In genomic region chr14:35374273-35374681, GRCh38 we compare ENCODE assay signal across 10 cellular contexts. TPM values are rescaled to one million over a fixed set of nuclear protein-coding genes. Genes with fewer than 3 reads are reported as not detected.
A peak's percentile ranks its signal among the peaks of the same experiment; 100 is the strongest.
DNase-seq lines count a peak whose midpoint lies in the region; TF ChIP-seq lines count a peak whose summit lies in the region.
"Had no signal": no experiment of that assay in that cellular context is flagged by ENCODE, and none has a peak within 500 bp of the region (broad histone marks: within the 10 kb centered on the region; RNA-seq: fewer than 3 reads in every experiment).

No MANE protein-coding gene starts in this region.

- peak in 1 of 2 donors; percentile 30 for TF ChIP-seq POLR2A in adrenal gland (IDR thresholded peaks at IDR 0.05)
- TF ChIP-seq POLR2A in tibial nerve (IDR thresholded peaks at IDR 0.05) = no peak

- peaks cover 8 to 12% of the 10 kb centered on the region in 2 donors for H3K4me1 ChIP-seq in adrenal gland (replicated peaks in 1 of 2)
- H3K4me1 ChIP-seq in tibial nerve = peaks cover 0 to 23% (median 5%) of the 10 kb centered on the region in 4 donors
- H3K4me1 ChIP-seq in HAP-1 = 0 out of 2 replicates have a peak, but pooled peaks cover 3% of the 10 kb centered on the region

- H3K27ac ChIP-seq in adrenal gland = peak overlapping the region in 4 of 5 donors; percentile 6 to 80 (median 64)
- peak overlapping the region in 2 of 4 donors; percentile 16 to 59 for H3K27ac ChIP-seq in tibial nerve

- no peak for TF ChIP-seq CTCF in adrenal gland (IDR thresholded peaks at IDR 0.05)
- no peak for TF ChIP-seq CTCF in tibial nerve (IDR thresholded peaks at IDR 0.05)

- intact Hi-C loops in adrenal gland (cut with DNase I) = no loop called here

- TF ChIP-seq EP300 in tibial nerve (IDR thresholded peaks at IDR 0.05) = peak; percentile 65 to 92

- DNase-seq in DMS53 (lab: John Stamatoyannopoulos, UW) (peak; percentile 46), DMS53 treated with DMSO at 0.1 percent for 48 hours (lab: John Stamatoyannopoulos, UW; ENCODE audit: unreplicated experiment) (no peak), adrenal gland (peak; percentile 54 to 92 (median 84)), islet precursor cell (peak; percentile 64), tibial nerve (ENCODE audit: low spot score in 2 of 2) (peak; percentile 46 to 78), HAP-1 (ENCODE audit: low spot score in 2 of 2) (no peak), cerebellar cortex (ENCODE audit: low spot score) (no peak), D341Med (ENCODE audit: low spot score) (no peak)
- DNase-seq: H7, NCI-H774 had no signal

- H3K27me3 ChIP-seq in adrenal gland (no peaks in the 10 kb centered on the region), tibial nerve (no peaks in the 10 kb centered on the region), HAP-1 (ENCODE audit: low read depth) (no peaks in the 10 kb centered on the region)

- H3K9me3 ChIP-seq in adrenal gland (replicated peaks in 1 of 3) (no peaks in the 10 kb centered on the region), tibial nerve (peaks cover 0 to 10% (median 0%) of the 10 kb centered on the region in 4 donors), HAP-1 (no peaks in the 10 kb centered on the region)

- H3K36me3 ChIP-seq in adrenal gland (replicated peaks in 1 of 2) = no peaks in the 10 kb centered on the region
- H3K36me3 ChIP-seq in tibial nerve = no peaks in the 10 kb centered on the region
- no peaks in the 10 kb centered on the region for H3K36me3 ChIP-seq in HAP-1 (replicated peaks)

- in situ Hi-C loops in HAP-1 (cut with MboI; ENCODE audit: low sequenced_read_pairs) = no loop called here

- 30 to 37% (median 34%) methylated on average over 7 of the region's 7 CpGs for WGBS in adrenal gland, 4 donors
- WGBS in tibial nerve, 2 donors = 53 to 83% methylated on average over 7 of the region's 7 CpGs

- H3K4me3 ChIP-seq in adrenal gland = no peak overlapping the region
- no peak overlapping the region for H3K4me3 ChIP-seq in tibial nerve
- H3K4me3 ChIP-seq in HAP-1 = no peak overlapping the region

RNA-seq across cellular contexts. Expression of gene NFKBIA, which starts 30.3 kb away (rescaled TPM):
- 100 to 1,000 TPM; 183 to 677 (median 295) TPM for total RNA-seq in adrenal gland
- 100 to 1,000 TPM; 106 to 152 (median 138) TPM for polyA plus RNA-seq in adrenal gland
- 1,000 to 10,000 TPM in 1 of 4 donors, 100 to 1,000 TPM in 3; 631 to 1,165 (median 930) TPM for total RNA-seq in tibial nerve

Comparison
In these comparisons a context has a peak if more than half of its experiments do, and no peak if none do; other contexts are left out.
1. DNase-seq: peak in DMS53 (single experiment), adrenal gland (7 of 7), islet precursor cell (single experiment) and tibial nerve (2 of 2); none in DMS53 treated with DMSO at 0.1 percent for 48 hours (single experiment), HAP-1 (0 of 2), cerebellar cortex (single experiment) and D341Med (single experiment).